Comparison of ENCODE assay signal across 8 cellular contexts in the genomic region with DNA sequence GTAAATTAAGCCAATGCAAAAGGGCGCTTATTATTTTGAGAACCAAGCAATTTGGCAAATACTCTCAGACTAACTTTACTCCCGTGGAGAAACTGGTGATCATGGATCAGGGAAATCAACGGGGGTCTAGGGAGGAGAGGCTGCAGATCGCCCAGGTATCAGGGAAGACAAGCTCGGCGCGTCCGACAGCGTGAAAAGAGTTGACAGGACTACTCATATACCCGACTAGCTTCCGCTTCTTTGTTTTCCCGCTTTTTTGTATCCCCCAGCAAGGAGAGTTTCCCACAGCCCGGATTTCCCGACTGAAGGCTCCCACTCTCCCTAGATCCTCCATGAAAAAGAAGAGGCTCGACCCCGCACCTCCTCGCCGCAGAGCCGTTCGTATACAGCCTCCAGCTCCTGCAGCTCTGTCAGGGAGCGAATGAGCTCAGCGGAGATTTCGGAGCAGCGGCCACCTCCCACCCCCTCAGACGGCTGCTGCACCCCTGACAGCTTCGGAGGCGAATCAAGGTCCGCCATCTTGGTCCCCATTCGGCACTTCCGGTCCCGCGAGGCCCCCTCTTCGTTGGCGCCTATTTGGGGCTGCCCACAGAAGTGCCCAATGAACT. TPM values are rescaled to one million over a fixed set of nuclear protein-coding genes. Genes with fewer than 3 reads are reported as not detected.
DNase-seq lines count a peak whose midpoint lies in the region; ATAC-seq, FAIRE-seq and TF ChIP-seq lines count a peak whose summit lies in the region.

COG4 (minus strand) TSS at position 542 of the 608 bp plus-strand sequence; CDS start at position 531, 11 bp downstream.

- TF ChIP-seq POLR2A in HepG2 (IDR thresholded peaks at IDR 0.05; ENCODE audit: insufficient read depth in 1 of 2, low read depth in 2 of 2, low read length in 2 of 2) = peak; percentile 73 to 94

- no peak for TF ChIP-seq CTCF in HepG2 (CRISPR knock-in tag; IDR thresholded peaks at IDR 0.05)

- WGBS in HepG2 (ENCODE audit: low lambda C conversion rate) = under 1% methylated on average over 31 of the region's 34 CpGs

- H3K36me3 ChIP-seq in HepG2 (replicated peaks in 1 of 2; ENCODE audit: control insufficient read depth in 1 of 2, insufficient read depth in 2 of 2, low read length in 2 of 2) = peaks cover 9 to 21% of the 10 kb centered on the region in 2 experiments; a peak in 4 of 5 replicates

- no peak for TF ChIP-seq RAD21 in HepG2 (CRISPR knock-in tag; IDR thresholded peaks at IDR 0.05)

- intact Hi-C loops in HepG2 (cut with micrococcal nuclease; ENCODE audit: unreplicated experiment) = loop anchor here (2.0 kb wide), 1 partner anchor 130 kb away; no protein-coding TSS in a partner anchor

- CTCF ChIA-PET in HepG2 (lab: Yijun Ruan, JAX; ENCODE audit: low intra/inter-chr PET ratio, low total read pairs) = no interaction called here

- peak within 1 kb of the TSS; percentile 98 to 99 (median 99) for H3K4me3 ChIP-seq in HepG2 (replicated peaks in 1 of 3; ENCODE audit: insufficient read depth in 1 of 3, low read depth in 2 of 3, low read length in 3 of 3)

- H3K9me3 ChIP-seq in HepG2 (ENCODE audit: low read length) = no peaks in the 10 kb centered on the region

- TF ChIP-seq EP300 in HepG2 (IDR thresholded peaks at IDR 0.05; ENCODE audit: low read depth in 2 of 2, low read length in 2 of 2) (peak in 1 of 2 experiments; percentile 3; a peak in 1 of 4 replicates), HepG2 (CRISPR knock-in tag; IDR thresholded peaks at IDR 0.05; ENCODE audit: borderline replicate concordance) (no peak)

- in situ Hi-C loops in HepG2 (cut with HindIII; ENCODE audit: extremely low pct_ligation_motif_present, low pct_unique_long_range_greater_than_20kb) = no loop called here

- DNase-seq in NCI-H526 (lab: John Stamatoyannopoulos, UW) = peak; percentile 63 to 78
- DNase-seq in NCI-H526 treated with DMSO at 0.1 percent for 48 hours (lab: John Stamatoyannopoulos, UW) = no peak
- peak; percentile 82 for DNase-seq in NCI-H748 (lab: John Stamatoyannopoulos, UW; ENCODE audit: unreplicated experiment)
- DNase-seq in activated CD4-positive, alpha-beta T cell treated with anti-CD3 and anti-CD28 coated beads, Interleukin-2, amount 50 U/mL, for 48 hours = peak; percentile 90 to 93
- peak; percentile 90 for DNase-seq in dermis blood vessel endothelial cell
- peak; percentile 83 for DNase-seq in HepG2 (ENCODE audit: low spot score)
- peak; percentile 90 for DNase-seq in stimulated activated CD4-positive, alpha-beta T cell treated with anti-CD3 and anti-CD28 coated beads, Interleukin-4, amount 100 ng/mL, for 1 hour

- peaks cover 58% of the 10 kb centered on the region for H3K79me2 ChIP-seq in HepG2 (ENCODE audit: insufficient read depth, low read length)

- peaks cover 33% of the 10 kb centered on the region for H4K20me1 ChIP-seq in HepG2 (ENCODE audit: insufficient read depth, low read length)

- H3K4me1 ChIP-seq in HepG2 (ENCODE audit: insufficient read depth, low read length) = peaks cover 39% of the 10 kb centered on the region

- ATAC-seq in HG03139 (IDR thresholded peaks at IDR 0.05; ENCODE audit: unreplicated experiment) = peak; percentile 45
- peak; percentile 85 for ATAC-seq in HepG2

- peak within 1 kb of the TSS; percentile 99 for H3K9ac ChIP-seq in HepG2 (ENCODE audit: insufficient read depth, low read depth, low read length)

- POLR2A ChIA-PET in HepG2 (lab: Yijun Ruan, JAX) = interaction anchor here (0.6 to 1.9 kb wide), 12 partner anchors 8 to 234 kb away, joined by 3 to 23 read pairs (median 3); partner anchors contain the start of gene AARS1

- H3K4me2 ChIP-seq in HepG2 (ENCODE audit: low read depth, low read length) = peak within 1 kb of the TSS; percentile 93

- peak within 1 kb of the TSS; percentile 70 for H2AFZ ChIP-seq in HepG2 (ENCODE audit: low read length)

- H3K27ac ChIP-seq in HepG2 (ENCODE audit: extremely low read length, insufficient read depth, low read length) = peak within 1 kb of the TSS; percentile 93

- H3K27me3 ChIP-seq in HepG2 (ENCODE audit: control insufficient read depth in 1 of 2, insufficient read depth in 2 of 2, low read length in 2 of 2) = peaks cover 0 to 5% of the 10 kb centered on the region in 2 experiments; a peak in 1 of 5 replicates

- FAIRE-seq in HepG2 (lab: Jason Lieb, UNC) = no peak

- BruUV-seq in HepG2 (replicated peaks; lab: Mats Ljungman, UMichigan) = TSS peak; percentile 91

TF ChIP-seq in HepG2, 621 proteins besides CTCF, POLR2A, EP300 and RAD21 (continues in another document):
- TF ChIP-seq IKZF1 (IDR thresholded peaks at IDR 0.05) (no peak), ZNF430 (CRISPR knock-in tag; IDR thresholded peaks at IDR 0.05) (no peak; the same call in 1 of the 2 replicates), ZNF143 (CRISPR knock-in tag; IDR thresholded peaks at IDR 0.05) (peak; percentile 20; the same call in 1 of the 2 replicates), TFDP1 (CRISPR knock-in tag; IDR thresholded peaks at IDR 0.05; ENCODE audit: borderline replicate concordance) (peak; percentile 77; the same call in 1 of the 2 replicates), SIX4 (CRISPR knock-in tag; IDR thresholded peaks at IDR 0.05) (no peak), ZNF569 (CRISPR knock-in tag; IDR thresholded peaks at IDR 0.05; ENCODE audit: borderline replicate concordance) (no peak), TP53 (CRISPR knock-in tag; conservative IDR thresholded peaks at IDR 0.05) (no peak), MTF1 (CRISPR knock-in tag; IDR thresholded peaks at IDR 0.05) (no peak), ZNF761 (CRISPR knock-in tag; conservative IDR thresholded peaks at IDR 0.05) (0 out of 2 replicates have a peak, but pooled peaks have one; percentile 13), ZNF335 (CRISPR knock-in tag; IDR thresholded peaks at IDR 0.05) (no peak)
- TF ChIP-seq, protein P1, sequence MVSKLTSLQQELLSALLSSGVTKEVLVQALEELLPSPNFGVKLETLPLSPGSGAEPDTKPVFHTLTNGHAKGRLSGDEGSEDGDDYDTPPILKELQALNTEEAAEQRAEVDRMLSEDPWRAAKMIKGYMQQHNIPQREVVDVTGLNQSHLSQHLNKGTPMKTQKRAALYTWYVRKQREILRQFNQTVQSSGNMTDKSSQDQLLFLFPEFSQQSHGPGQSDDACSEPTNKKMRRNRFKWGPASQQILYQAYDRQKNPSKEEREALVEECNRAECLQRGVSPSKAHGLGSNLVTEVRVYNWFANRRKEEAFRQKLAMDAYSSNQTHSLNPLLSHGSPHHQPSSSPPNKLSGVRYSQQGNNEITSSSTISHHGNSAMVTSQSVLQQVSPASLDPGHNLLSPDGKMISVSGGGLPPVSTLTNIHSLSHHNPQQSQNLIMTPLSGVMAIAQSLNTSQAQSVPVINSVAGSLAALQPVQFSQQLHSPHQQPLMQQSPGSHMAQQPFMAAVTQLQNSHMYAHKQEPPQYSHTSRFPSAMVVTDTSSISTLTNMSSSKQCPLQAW (CRISPR knock-in tag; IDR thresholded peaks at IDR 0.05) = peak; percentile 70; the same call in 1 of the 2 replicates
- TF ChIP-seq, protein P2, sequence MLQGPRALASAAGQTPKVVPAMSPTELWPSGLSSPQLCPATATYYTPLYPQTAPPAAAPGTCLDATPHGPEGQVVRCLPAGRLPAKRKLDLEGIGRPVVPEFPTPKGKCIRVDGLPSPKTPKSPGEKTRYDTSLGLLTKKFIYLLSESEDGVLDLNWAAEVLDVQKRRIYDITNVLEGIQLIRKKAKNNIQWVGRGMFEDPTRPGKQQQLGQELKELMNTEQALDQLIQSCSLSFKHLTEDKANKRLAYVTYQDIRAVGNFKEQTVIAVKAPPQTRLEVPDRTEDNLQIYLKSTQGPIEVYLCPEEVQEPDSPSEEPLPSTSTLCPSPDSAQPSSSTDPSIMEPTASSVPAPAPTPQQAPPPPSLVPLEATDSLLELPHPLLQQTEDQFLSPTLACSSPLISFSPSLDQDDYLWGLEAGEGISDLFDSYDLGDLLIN (CRISPR knock-in tag; IDR thresholded peaks at IDR 0.05; ENCODE audit: borderline replicate concordance) = no peak

RNA-seq across cellular contexts. Expression of gene COG4, which starts in this region (rescaled TPM):
- total RNA-seq in dermis blood vessel endothelial cell (93.8 and 98.0 TPM in 2 replicates), HepG2 (2016; rRNA removed; fragmentation: Illumina TruSeq; extraction: Trizol) (73.8 and 85.7 TPM in 2 replicates)
- total RNA-seq in HepG2 (2016; cell fraction: cytosol; rRNA removed; fragmentation: Illumina TruSeq; extraction: Trizol; ENCODE audit: low read depth) = 9.8 and 10.8 TPM in 2 replicates
- 73.6 and 85.8 TPM in 2 replicates for total RNA-seq in HepG2 (2016; cell fraction: insoluble cytoplasmic fraction; rRNA removed; fragmentation: Illumina TruSeq; extraction: Trizol)
- total RNA-seq in HepG2 (2016; cell fraction: membrane; rRNA removed; fragmentation: Illumina TruSeq; extraction: Trizol) = 16.2 and 17.5 TPM in 2 replicates
- 47.2 and 51.5 TPM in 2 replicates for total RNA-seq in HepG2 (2016; cell fraction: nucleus; rRNA removed; fragmentation: Illumina TruSeq; extraction: Trizol)
- 51.1 and 52.7 TPM in 2 replicates for polyA plus RNA-seq in HepG2 (2011; rRNA removed)
- polyA plus RNA-seq in HepG2 (2011; cell fraction: cytosol; rRNA removed) = 40.4 and 61.2 TPM in 2 replicates
- 138 and 141 TPM in 2 replicates for polyA plus RNA-seq in HepG2 (2011; cell fraction: nucleus; rRNA removed)
- 38.9 and 41.3 TPM in 2 replicates for polyA plus RNA-seq in HepG2 (2012)
- polyA plus RNA-seq in HepG2 (2016; cell fraction: cytosol; fragmentation: Illumina TruSeq; extraction: Trizol; ENCODE audit: low read depth) = 4.5 and 4.8 TPM in 2 replicates
- 53.2 and 57.0 TPM in 2 replicates for polyA plus RNA-seq in HepG2 (2016; cell fraction: insoluble cytoplasmic fraction; fragmentation: Illumina TruSeq; extraction: Trizol; ENCODE audit: low read depth)
- polyA plus RNA-seq in HepG2 (2016; cell fraction: membrane; fragmentation: Illumina TruSeq; extraction: Trizol; ENCODE audit: low read depth) = 5.8 and 7.8 TPM in 2 replicates
- 75.3 and 76.0 TPM in 2 replicates for polyA plus RNA-seq in HepG2 (2016; cell fraction: nucleus; fragmentation: Illumina TruSeq; extraction: Trizol; ENCODE audit: insufficient read depth, low read depth)
- 62.6 and 88.2 TPM in 2 replicates for polyA minus RNA-seq in HepG2 (2011; rRNA and poly(A)+ RNA removed; ENCODE audit: low replicate concordance)
- polyA minus RNA-seq in HepG2 (2011; cell fraction: cytosol; rRNA and poly(A)+ RNA removed) = 21.7 and 23.0 TPM in 2 replicates
- 43.4 and 56.8 TPM in 2 replicates for polyA minus RNA-seq in HepG2 (2011; cell fraction: nucleus; rRNA and poly(A)+ RNA removed)
